In genomic region chr4:1515763-1516162, GRCh38 we compare ENCODE assay signal across 23 cellular contexts.
"Had no signal": no experiment of that assay in that cellular context is flagged by ENCODE, and none has a peak within 500 bp of the region (broad histone marks: within the 10 kb centered on the region; RNA-seq: fewer than 3 reads in every experiment).

No MANE protein-coding gene starts in this region.

- H3K27ac ChIP-seq: colonic mucosa, epithelial cell of prostate, gastrocnemius medialis, ovary, right atrium auricular region, sigmoid colon, thoracic aorta, tibial nerve, upper lobe of left lung, uterus had no signal

- H3K4me1 Mint-ChIP-seq: endodermal cell had no signal

- H3K4me3 ChIP-seq: colonic mucosa, gastrocnemius medialis, ovary, right atrium auricular region, sigmoid colon, thoracic aorta, tibial nerve, upper lobe of left lung, uterus had no signal

- H3K9me3 ChIP-seq: colonic mucosa, gastrocnemius medialis, ovary, right atrium auricular region, sigmoid colon, thoracic aorta, tibial nerve, upper lobe of left lung, uterus had no signal

- H3K4me1 ChIP-seq: colonic mucosa, gastrocnemius medialis, uterus had no signal

- H3K9me3 Mint-ChIP-seq: dendritic cell treated with granulocyte-macrophage colony-stimulating factor and Interleukin-4, amounts not matched to agents 40 ng/mL and 50 ng/mL, for 4 days; endodermal cell; stimulated activated naive CD8-positive, alpha-beta T cell treated with anti-CD3 and anti-CD28 coated beads, Interleukin-15, Interleukin-2, amounts not matched to agents 100 ng/mL and 50 ng/mL, for 24 hours had no signal

- H3K4me3 Mint-ChIP-seq: dendritic cell treated with granulocyte-macrophage colony-stimulating factor and Interleukin-4, amounts not matched to agents 40 ng/mL and 50 ng/mL, for 4 days; endodermal cell; naive thymus-derived CD4-positive, alpha-beta T cell; stimulated activated naive B cell treated with anti-CD40 and anti-IgM and Interleukin-4, amounts not matched to agents 10 μg/mL and 1 μg/mL and 100 μg/mL, for 72 hours; stimulated activated naive CD8-positive, alpha-beta T cell treated with anti-CD3 and anti-CD28 coated beads, Interleukin-15, Interleukin-2, amounts not matched to agents 100 ng/mL and 50 ng/mL, for 24 hours had no signal

- H3K36me3 Mint-ChIP-seq: naive thymus-derived CD4-positive, alpha-beta T cell; stimulated activated naive B cell treated with anti-CD40 and anti-IgM and Interleukin-4, amounts not matched to agents 10 μg/mL and 1 μg/mL and 100 μg/mL, for 72 hours had no signal

- H3K36me3 ChIP-seq: colonic mucosa, gastrocnemius medialis, ovary, right atrium auricular region, sigmoid colon, thoracic aorta, tibial nerve, upper lobe of left lung, uterus had no signal

- H3K27me3 ChIP-seq: colonic mucosa, ovary, right atrium auricular region had no signal

- ATAC-seq: esophagus mucosa; gastrocnemius medialis; naive thymus-derived CD4-positive, alpha-beta T cell; stimulated activated naive B cell treated with anti-CD40 and anti-IgM and Interleukin-4, amounts not matched to agents 10 μg/mL and 1 μg/mL and 100 μg/mL, for 72 hours had no signal

- H3K27ac Mint-ChIP-seq: dendritic cell treated with granulocyte-macrophage colony-stimulating factor and Interleukin-4, amounts not matched to agents 40 ng/mL and 50 ng/mL, for 4 days; endodermal cell; naive thymus-derived CD4-positive, alpha-beta T cell; progenitor cell of endocrine pancreas; stimulated activated naive B cell treated with anti-CD40 and anti-IgM and Interleukin-4, amounts not matched to agents 10 μg/mL and 1 μg/mL and 100 μg/mL, for 72 hours; stimulated activated naive CD8-positive, alpha-beta T cell treated with anti-CD3 and anti-CD28 coated beads, Interleukin-15, Interleukin-2, amounts not matched to agents 100 ng/mL and 50 ng/mL, for 24 hours had no signal

- DNase-seq: colonic mucosa; effector CD8-positive, alpha-beta T cell; endodermal cell; foreskin fibroblast; gastrocnemius medialis; mammary epithelial cell; mesendoderm; midbrain; naive thymus-derived CD4-positive, alpha-beta T cell; occipital lobe; sigmoid colon; stimulated activated naive B cell treated with anti-CD40 and anti-IgM and Interleukin-4, amounts not matched to agents 10 μg/mL and 1 μg/mL and 100 μg/mL, for 72 hours; uterus had no signal
